In the genomic region with DNA sequence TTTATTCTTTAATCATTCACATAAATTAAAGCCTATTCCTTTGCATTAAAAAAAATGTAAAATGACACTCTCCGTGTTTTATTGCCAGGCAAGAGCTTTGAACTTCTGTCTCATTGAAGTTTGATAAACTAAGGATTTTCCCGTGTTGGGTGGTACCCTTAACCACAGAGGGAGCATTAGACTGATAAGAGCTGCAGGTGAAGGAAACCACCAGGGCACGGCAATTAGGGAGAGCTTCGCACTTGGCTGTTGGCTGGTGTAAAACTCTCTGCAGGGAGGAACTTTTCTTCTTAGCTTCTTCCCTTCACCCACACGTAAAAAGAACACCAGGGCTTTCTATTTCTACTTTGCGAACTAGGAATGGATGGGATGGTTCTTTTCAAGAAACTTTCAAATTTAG, we compare ENCODE assay signal across 17 cellular contexts. TPM values are rescaled to one million over a fixed set of nuclear protein-coding genes. Genes with fewer than 3 reads are reported as not detected.
DNase-seq lines count a peak whose midpoint lies in the region; FAIRE-seq and TF ChIP-seq lines count a peak whose summit lies in the region.
"Had no signal": no experiment of that assay in that cellular context is flagged by ENCODE, and none has a peak within 500 bp of the region (broad histone marks: within the 10 kb centered on the region; RNA-seq: fewer than 3 reads in every experiment).

No MANE protein-coding gene starts in this region.

- no peak overlapping the region for H3K4me3 Mint-ChIP-seq in endodermal cell
- no peak overlapping the region for H3K4me3 Mint-ChIP-seq in activated naive CD4-positive, alpha-beta T cell treated with anti-CD3 and anti-CD28 coated beads for 36 hours
- H3K4me3 Mint-ChIP-seq: B cell; CD8-positive, alpha-beta T cell had no signal

- H3K27me3 ChIP-seq in Loucy (ENCODE audit: insufficient read depth, low read length, poor library complexity, severe bottlenecking) (no peaks in the 10 kb centered on the region), endodermal cell (ENCODE audit: control insufficient read depth, insufficient read depth, low read length, poor library complexity, severe bottlenecking) (no peaks in the 10 kb centered on the region), mucosa of rectum (ENCODE audit: control insufficient read depth in 2 of 2, insufficient read depth in 2 of 2, low read length in 2 of 2) (no peaks in the 10 kb centered on the region)
- H3K27me3 ChIP-seq: BLaER1 treated with 17β-estradiol and CSF1 and Interleukin-3, amounts not matched to agents 10 nM and 100 nM had no signal

- H3K27ac ChIP-seq in HEK293 (ENCODE audit: extremely low read depth, low read depth, low read length), result no peak overlapping the region
- H3K27ac ChIP-seq in endodermal cell (ENCODE audit: low read depth, low read length), result no peak overlapping the region
- H3K27ac ChIP-seq in mucosa of rectum (ENCODE audit: low read depth in 2 of 2, low read length in 2 of 2), result peak overlapping the region; percentile 6 to 32
- H3K27ac ChIP-seq: BLaER1 treated with 17β-estradiol and CSF1 and Interleukin-3, amounts not matched to agents 10 nM and 100 nM had no signal

- TF ChIP-seq CTCF in HEK293 (tag by site-specific recombination; IDR thresholded peaks at IDR 0.05), result no peak
- TF ChIP-seq CTCF in Loucy (conservative IDR thresholded peaks at IDR 0.05; ENCODE audit: low read length), result no peak
- peak; percentile 11 for TF ChIP-seq CTCF in endodermal cell (conservative IDR thresholded peaks at IDR 0.05)
- TF ChIP-seq CTCF in foreskin fibroblast (IDR thresholded peaks at IDR 0.05; ENCODE audit: low read depth, low read length), result no peak

- peaks cover 10% of the 10 kb centered on the region for H3K36me3 Mint-ChIP-seq in endodermal cell (ENCODE audit: low read depth)
- H3K36me3 Mint-ChIP-seq in activated naive CD4-positive, alpha-beta T cell treated with anti-CD3 and anti-CD28 coated beads for 36 hours (ENCODE audit: low read depth), result peaks cover 7% of the 10 kb centered on the region

- H3K9me3 Mint-ChIP-seq in endodermal cell, result no peaks in the 10 kb centered on the region
- no peaks in the 10 kb centered on the region for H3K9me3 Mint-ChIP-seq in activated naive CD4-positive, alpha-beta T cell treated with anti-CD3 and anti-CD28 coated beads for 36 hours
- H3K9me3 Mint-ChIP-seq: CD8-positive, alpha-beta T cell had no signal

- POLR2A ChIA-PET in HEK293 (lab: Yijun Ruan, JAX), result no interaction called here

- intact Hi-C loops in activated naive CD4-positive, alpha-beta T cell treated with anti-CD3 and anti-CD28 coated beads for 36 hours (cut with micrococcal nuclease), result no loop called here
- intact Hi-C loops in cardiac septum (cut with DNase I), result no loop called here

- no peaks in the 10 kb centered on the region for H4K20me1 ChIP-seq in Loucy (ENCODE audit: insufficient read depth, low read length, poor library complexity, severe bottlenecking)
- H4K20me1 ChIP-seq: BLaER1 treated with 17β-estradiol and CSF1 and Interleukin-3, amounts not matched to agents 10 nM and 100 nM had no signal

- H3F3A ChIP-seq in Loucy (ENCODE audit: low read depth), result no peaks in the 10 kb centered on the region

- 57 to 74% methylated on average over 3 to 6 of the region's 6 CpGs for WGBS in endodermal cell (ENCODE audit: insufficient coverage in 1 of 2, insufficient read length in 1 of 2), 2 experiments

- no peaks in the 10 kb centered on the region for H3K79me2 ChIP-seq in Loucy (ENCODE audit: insufficient read depth, low read length)

- no peak for TF ChIP-seq POLR2A in H54 (IDR thresholded peaks at IDR 0.05; ENCODE audit: low read depth, low read length)

- no peak overlapping the region for H3K27ac Mint-ChIP-seq in endodermal cell
- no peak overlapping the region for H3K27ac Mint-ChIP-seq in activated naive CD4-positive, alpha-beta T cell treated with anti-CD3 and anti-CD28 coated beads for 36 hours
- H3K27ac Mint-ChIP-seq: B cell; CD8-positive, alpha-beta T cell had no signal

- H3K4me1 Mint-ChIP-seq in endodermal cell, result peaks cover 11% of the 10 kb centered on the region
- H3K4me1 Mint-ChIP-seq in activated naive CD4-positive, alpha-beta T cell treated with anti-CD3 and anti-CD28 coated beads for 36 hours (ENCODE audit: low read depth), result peaks cover 1% of the 10 kb centered on the region

- peaks cover 0 to 10% of the 10 kb centered on the region in 2 experiments; a peak in 1 of 3 replicates for H3K36me3 ChIP-seq in HEK293 (ENCODE audit: control insufficient read depth in 2 of 2, insufficient read depth in 1 of 2, low read length in 2 of 2)
- H3K36me3 ChIP-seq in Loucy (ENCODE audit: insufficient read depth, low read length), result no peaks in the 10 kb centered on the region
- no peaks in the 10 kb centered on the region for H3K36me3 ChIP-seq in endodermal cell (ENCODE audit: control insufficient read depth, insufficient read depth, low read length)
- peaks cover 0 to 3% of the 10 kb centered on the region in 2 donors for H3K36me3 ChIP-seq in mucosa of rectum (ENCODE audit: control insufficient read depth in 2 of 2, insufficient read depth in 2 of 2, low read length in 2 of 2)

- no peaks in the 10 kb centered on the region for H3K9me3 ChIP-seq in HEK293 (ENCODE audit: control insufficient read depth, insufficient read depth, low read depth, low read length)
- no peaks in the 10 kb centered on the region for H3K9me3 ChIP-seq in Loucy (ENCODE audit: insufficient read depth, low read depth, low read length)
- H3K9me3 ChIP-seq in endodermal cell (ENCODE audit: control insufficient read depth, low read length), result no peaks in the 10 kb centered on the region
- no peaks in the 10 kb centered on the region for H3K9me3 ChIP-seq in mucosa of rectum (ENCODE audit: control insufficient read depth in 2 of 2, low read length in 2 of 2)
- H3K9me3 ChIP-seq: BLaER1 treated with 17β-estradiol and CSF1 and Interleukin-3, amounts not matched to agents 10 nM and 100 nM had no signal

- FAIRE-seq in H54 (lab: Jason Lieb, UNC), result no peak
- FAIRE-seq: HTR-8/SVneo had no signal

- no peak overlapping the region for H2AFZ ChIP-seq in Loucy (ENCODE audit: low read length)

- CTCF ChIA-PET in HEK293 (lab: Yijun Ruan, JAX), result interaction anchor here (0.8 kb wide), 1 partner anchor 19 kb away, joined by 3 read pairs; no protein-coding TSS in a partner anchor
- CTCF ChIA-PET in activated naive CD4-positive, alpha-beta T cell treated with anti-CD3 and anti-CD28 coated beads for 36 hours (lab: Charles Lee), result interaction anchor here (0.5 to 1.8 kb wide), 2 partner anchors 28 to 170 kb away, joined by 3 to 5 read pairs; no protein-coding TSS in a partner anchor

- DNase-seq in endodermal cell, result peak; percentile 48
- DNase-seq in H54 (ENCODE audit: insufficient read length, low spot score), result no peak
- no peak for DNase-seq in activated naive CD4-positive, alpha-beta T cell treated with anti-CD3 and anti-CD28 coated beads for 36 hours
- DNase-seq in cardiac septum (ENCODE audit: low spot score), result no peak
- no peak for DNase-seq in foreskin fibroblast
- DNase-seq: Calu3; CD8-positive, alpha-beta T cell; DND-41; EL; IMR-90 had no signal

- H3K9ac ChIP-seq in Loucy (ENCODE audit: low read depth, low read length, poor library complexity, severe bottlenecking) (no peak overlapping the region), endodermal cell (ENCODE audit: extremely low read depth, low read length, poor library complexity, severe bottlenecking) (no peak overlapping the region), mucosa of rectum (ENCODE audit: low read depth in 1 of 2, low read length in 2 of 2) (no peak overlapping the region)
- H3K9ac ChIP-seq: BLaER1 treated with 17β-estradiol and CSF1 and Interleukin-3, amounts not matched to agents 10 nM and 100 nM had no signal

- no peak overlapping the region for H3K4me3 ChIP-seq in HEK293 (ENCODE audit: low read depth, low read length)
- H3K4me3 ChIP-seq in Loucy (ENCODE audit: low read length, poor library complexity, severe bottlenecking), result no peak overlapping the region
- H3K4me3 ChIP-seq in endodermal cell (ENCODE audit: low read length), result no peak overlapping the region
- no peak overlapping the region for H3K4me3 ChIP-seq in mucosa of rectum (ENCODE audit: low read length in 2 of 2)
- H3K4me3 ChIP-seq in foreskin fibroblast (ENCODE audit: low read depth in 1 of 2, low read length in 2 of 2), result no peak overlapping the region
- H3K4me3 ChIP-seq: BLaER1 treated with 17β-estradiol and CSF1 and Interleukin-3, amounts not matched to agents 10 nM and 100 nM; GM12878 had no signal

- H3K4me2 ChIP-seq in Loucy (ENCODE audit: low read depth, low read length, poor library complexity, severe bottlenecking), result peak overlapping the region; percentile 44
- H3K4me2 ChIP-seq: BLaER1 treated with 17β-estradiol and CSF1 and Interleukin-3, amounts not matched to agents 10 nM and 100 nM had no signal

- no peaks in the 10 kb centered on the region for H3K9me2 ChIP-seq in Loucy (replicated peaks; ENCODE audit: low read depth, low read length)

- H3K27me3 Mint-ChIP-seq in endodermal cell (ENCODE audit: insufficient read depth), result no peaks in the 10 kb centered on the region
- no peaks in the 10 kb centered on the region for H3K27me3 Mint-ChIP-seq in activated naive CD4-positive, alpha-beta T cell treated with anti-CD3 and anti-CD28 coated beads for 36 hours (ENCODE audit: low read depth)
- H3K27me3 Mint-ChIP-seq: B cell had no signal

- H3K4me1 ChIP-seq in HEK293 (ENCODE audit: control insufficient read depth, insufficient read depth, low read length) (peaks cover 7% of the 10 kb centered on the region; the same call in 1 of the 2 replicates), Loucy (ENCODE audit: insufficient read depth, low read length, poor library complexity, severe bottlenecking) (peaks cover 25% of the 10 kb centered on the region), endodermal cell (ENCODE audit: control insufficient read depth, insufficient read depth, low read length) (no peaks in the 10 kb centered on the region), mucosa of rectum (ENCODE audit: control insufficient read depth in 2 of 2, insufficient read depth in 2 of 2, low read length in 2 of 2) (peaks cover 0 to 7% of the 10 kb centered on the region in 2 donors)

TF ChIP-seq in HEK293, 187 proteins besides CTCF, POLR2A, EP300 and RAD21 (continues in another document):
- TF ChIP-seq MEIS1 (CRISPR knock-in tag; IDR thresholded peaks at IDR 0.05; ENCODE audit: borderline replicate concordance), result no peak

RNA-seq across cellular contexts. Expression of gene CSTPP1, which starts 47.0 kb away (rescaled TPM):
- 10 to 100 TPM; 46.7 to 57.6 TPM for total RNA-seq in endodermal cell
- 77.8 TPM for polyA plus RNA-seq in endodermal cell (2013, experiment 1 of 2)
- polyA plus RNA-seq in endodermal cell (2013, experiment 2 of 2), result 71.3 TPM
- 10 to 100 TPM; 14.0 TPM for total RNA-seq in activated naive CD4-positive, alpha-beta T cell treated with anti-CD3 and anti-CD28 coated beads for 36 hours
- total RNA-seq in cardiac septum, result 13.2 TPM

Comparison
In these comparisons a context has a peak if more than half of its experiments do, and no peak if none do; other contexts are left out.
1. H3K27ac ChIP-seq: peak in mucosa of rectum (2 of 2); none in HEK293 (single experiment) and endodermal cell (single experiment).